In the genomic region with DNA sequence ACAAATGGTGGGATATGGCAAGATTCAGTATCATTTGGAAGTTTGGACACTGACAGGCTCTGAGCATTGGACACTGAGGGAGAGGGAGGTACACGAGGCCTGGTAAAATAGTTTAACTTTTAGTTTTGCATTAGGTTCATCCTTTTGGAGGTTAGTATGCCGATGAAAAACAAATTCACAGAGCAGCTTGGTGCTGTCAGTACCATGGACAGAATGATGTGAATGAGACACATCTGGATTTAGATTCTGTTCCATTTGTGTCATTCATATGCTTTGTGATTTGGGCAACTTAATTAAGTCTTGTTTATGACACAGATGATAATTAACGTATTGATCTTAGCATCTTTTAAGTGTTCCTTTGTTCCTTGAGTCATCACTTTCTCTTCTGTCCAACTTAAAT, we compare ENCODE assay signal across 2 cellular contexts.
TF ChIP-seq lines count a peak whose summit lies in the region.

No MANE protein-coding gene starts in this region.

TF ChIP-seq in SK-N-SH, 30 proteins besides CTCF, POLR2A, EP300 and RAD21 (continued from another document):
- TF ChIP-seq, protein P1, sequence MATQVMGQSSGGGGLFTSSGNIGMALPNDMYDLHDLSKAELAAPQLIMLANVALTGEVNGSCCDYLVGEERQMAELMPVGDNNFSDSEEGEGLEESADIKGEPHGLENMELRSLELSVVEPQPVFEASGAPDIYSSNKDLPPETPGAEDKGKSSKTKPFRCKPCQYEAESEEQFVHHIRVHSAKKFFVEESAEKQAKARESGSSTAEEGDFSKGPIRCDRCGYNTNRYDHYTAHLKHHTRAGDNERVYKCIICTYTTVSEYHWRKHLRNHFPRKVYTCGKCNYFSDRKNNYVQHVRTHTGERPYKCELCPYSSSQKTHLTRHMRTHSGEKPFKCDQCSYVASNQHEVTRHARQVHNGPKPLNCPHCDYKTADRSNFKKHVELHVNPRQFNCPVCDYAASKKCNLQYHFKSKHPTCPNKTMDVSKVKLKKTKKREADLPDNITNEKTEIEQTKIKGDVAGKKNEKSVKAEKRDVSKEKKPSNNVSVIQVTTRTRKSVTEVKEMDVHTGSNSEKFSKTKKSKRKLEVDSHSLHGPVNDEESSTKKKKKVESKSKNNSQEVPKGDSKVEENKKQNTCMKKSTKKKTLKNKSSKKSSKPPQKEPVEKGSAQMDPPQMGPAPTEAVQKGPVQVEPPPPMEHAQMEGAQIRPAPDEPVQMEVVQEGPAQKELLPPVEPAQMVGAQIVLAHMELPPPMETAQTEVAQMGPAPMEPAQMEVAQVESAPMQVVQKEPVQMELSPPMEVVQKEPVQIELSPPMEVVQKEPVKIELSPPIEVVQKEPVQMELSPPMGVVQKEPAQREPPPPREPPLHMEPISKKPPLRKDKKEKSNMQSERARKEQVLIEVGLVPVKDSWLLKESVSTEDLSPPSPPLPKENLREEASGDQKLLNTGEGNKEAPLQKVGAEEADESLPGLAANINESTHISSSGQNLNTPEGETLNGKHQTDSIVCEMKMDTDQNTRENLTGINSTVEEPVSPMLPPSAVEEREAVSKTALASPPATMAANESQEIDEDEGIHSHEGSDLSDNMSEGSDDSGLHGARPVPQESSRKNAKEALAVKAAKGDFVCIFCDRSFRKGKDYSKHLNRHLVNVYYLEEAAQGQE (IDR thresholded peaks at IDR 0.05; ENCODE audit: low read depth, low read length): peak; percentile 77; the same call in 1 of the 2 replicates

TF ChIP-seq in SK-N-SH treated with all-trans-retinoic acid at 6 μM for 48 hours, 23 proteins besides CTCF, POLR2A, EP300 and RAD21 (continued from another document):
- no peak for TF ChIP-seq GLIS3 (CRISPR knock-in tag; IDR thresholded peaks at IDR 0.05)
- no peak for TF ChIP-seq ZFP3 (CRISPR knock-in tag; IDR thresholded peaks at IDR 0.05)
- TF ChIP-seq POU6F1 (CRISPR knock-in tag; IDR thresholded peaks at IDR 0.05; ENCODE audit: borderline replicate concordance, low read depth): no peak
- TF ChIP-seq ZC3H10 (CRISPR knock-in tag; IDR thresholded peaks at IDR 0.05): no peak
- TF ChIP-seq ISL1 (CRISPR knock-in tag; IDR thresholded peaks at IDR 0.05): no peak
- no peak for TF ChIP-seq TOX (CRISPR knock-in tag; IDR thresholded peaks at IDR 0.05; ENCODE audit: borderline replicate concordance)
- TF ChIP-seq CREB5 (CRISPR knock-in tag; IDR thresholded peaks at IDR 0.05; ENCODE audit: low read depth): no peak
